ENCODE assay signal across 17 cellular contexts in genomic region chr13:44211286-44211685, GRCh38.
A peak's percentile ranks its signal among the peaks of the same experiment; 100 is the strongest.
DNase-seq lines count a peak whose midpoint lies in the region; ATAC-seq and TF ChIP-seq lines count a peak whose summit lies in the region.
"Had no signal": no experiment of that assay in that cellular context is flagged by ENCODE, and none has a peak within 500 bp of the region (broad histone marks: within the 10 kb centered on the region; RNA-seq: fewer than 3 reads in every experiment).

No MANE protein-coding gene starts in this region.

- H3K9ac ChIP-seq in adipocyte (ENCODE audit: low read length) = no peak overlapping the region
- H3K9ac ChIP-seq in neuronal stem cell (ENCODE audit: low read depth, low read length, poor library complexity) = no peak overlapping the region
- H3K9ac ChIP-seq in smooth muscle cell (ENCODE audit: low read depth) = no peak overlapping the region

- no peak for TF ChIP-seq EP300 in transverse colon (IDR thresholded peaks at IDR 0.05; ENCODE audit: low read depth)

- no peak overlapping the region for H3K23ac ChIP-seq in neuronal stem cell (ENCODE audit: low read depth, low read length, poor library complexity)

- no peak overlapping the region for H4K8ac ChIP-seq in neuronal stem cell (ENCODE audit: low read depth, low read length)

- H3K14ac ChIP-seq in neuronal stem cell (ENCODE audit: low read length) = no peak overlapping the region

- H3K36me3 ChIP-seq in adipocyte (ENCODE audit: control insufficient read depth, insufficient read depth, low read length, severe bottlenecking) (no peaks in the 10 kb centered on the region), neuronal stem cell (replicated peaks in 1 of 2; ENCODE audit: control insufficient read depth in 2 of 2, insufficient read depth in 2 of 2, low read length in 2 of 2) (no peaks in the 10 kb centered on the region), transverse colon (no peaks in the 10 kb centered on the region), smooth muscle cell (ENCODE audit: low read depth) (no peaks in the 10 kb centered on the region)

- peaks cover 27% of the 10 kb centered on the region for H3K4me1 ChIP-seq in adipocyte (ENCODE audit: control insufficient read depth, insufficient read depth, low read length)
- peaks cover 3 to 4% of the 10 kb centered on the region in 2 donors for H3K4me1 ChIP-seq in neuronal stem cell (ENCODE audit: control insufficient read depth in 2 of 2, insufficient read depth in 1 of 2, low read depth in 1 of 2, low read length in 2 of 2)
- peaks cover 0 to 8% (median 0%) of the 10 kb centered on the region in 4 donors for H3K4me1 ChIP-seq in transverse colon
- H3K4me1 ChIP-seq in smooth muscle cell (ENCODE audit: low read depth) = no peaks in the 10 kb centered on the region

- H4K20me1 ChIP-seq in smooth muscle cell (ENCODE audit: low read depth) = no peaks in the 10 kb centered on the region

- no peak overlapping the region for H3K4ac ChIP-seq in neuronal stem cell (ENCODE audit: low read length)

- TF ChIP-seq POLR2A in transverse colon (IDR thresholded peaks at IDR 0.05) = no peak

- peaks cover 2% of the 10 kb centered on the region for H3F3A ChIP-seq in smooth muscle cell (ENCODE audit: low read depth)

- no peak overlapping the region for H2BK15ac ChIP-seq in neuronal stem cell (ENCODE audit: low read length)

- H3K9me3 ChIP-seq in adipocyte (ENCODE audit: control insufficient read depth, low read length) = no peaks in the 10 kb centered on the region
- H3K9me3 ChIP-seq in neuronal stem cell (replicated peaks in 1 of 2; ENCODE audit: control insufficient read depth in 2 of 2, insufficient read depth in 1 of 2, low read depth in 1 of 2, low read length in 2 of 2) = peaks cover 0 to 2% of the 10 kb centered on the region in 2 donors
- H3K9me3 ChIP-seq in transverse colon = no peaks in the 10 kb centered on the region
- no peaks in the 10 kb centered on the region for H3K9me3 ChIP-seq in smooth muscle cell (replicated peaks; ENCODE audit: low read depth)
- H3K9me3 ChIP-seq: psoas muscle had no signal

- WGBS in neuronal stem cell (ENCODE audit: extremely low coverage in 2 of 2, insufficient read length in 2 of 2, insufficient replicate concordance in 1 of 2), 2 donors = no CpG with 5 or more reads among the region's 4 CpGs
- WGBS in transverse colon (ENCODE audit: low coverage in 1 of 2), 2 donors = 68 to 97% methylated on average over 3 to 4 of the region's 4 CpGs
- WGBS in smooth muscle cell (ENCODE audit: low lambda C conversion rate) = 78% methylated on average over 4 of the region's 4 CpGs

- H2AFZ ChIP-seq in neuronal stem cell (ENCODE audit: low read length) (peak overlapping the region; percentile 2), smooth muscle cell (ENCODE audit: low read depth) (no peak overlapping the region)

- H2BK5ac ChIP-seq in neuronal stem cell (ENCODE audit: low read length) = no peak overlapping the region

- in situ Hi-C loops in transverse colon (cut with MboI; ENCODE audit: low pct_ligation_motif_present in 1 of 4, low pct_unique_long_range_greater_than_20kb in 1 of 4, low sequenced_read_pairs in 3 of 4) = no loop called here

- DNase-seq in Ammon's horn (ENCODE audit: low spot score) = peak; percentile 93
- DNase-seq in adipocyte (ENCODE audit: low read depth) = peak; percentile 16
- peak; percentile 30 for DNase-seq in fibroblast of the conjunctiva (ENCODE audit: low read depth)
- no peak for DNase-seq in neuronal stem cell (ENCODE audit: low spot score)
- DNase-seq in transverse colon = no peak
- DNase-seq in smooth muscle cell (lab: John Stamatoyannopoulos, UW; ENCODE audit: unreplicated experiment) = no peak
- DNase-seq in NCI-H146 treated with DMSO at 0.1 percent for 48 hours (lab: John Stamatoyannopoulos, UW; ENCODE audit: unreplicated experiment) = no peak
- DNase-seq: activated CD4-positive, alpha-beta T cell treated with anti-CD3 and anti-CD28 coated beads for 4 hours; activated CD8-positive, alpha-beta memory T cell treated with anti-CD3 and anti-CD28 coated beads, Interleukin-2, amount 10 ng/mL, durations not matched to agents 7 days and 5 days; CD4-positive, alpha-beta T cell; islet precursor cell; mammary epithelial cell; MM.1S; naive thymus-derived CD4-positive, alpha-beta T cell; psoas muscle had no signal

- ATAC-seq in HG03159 (IDR thresholded peaks at IDR 0.05; ENCODE audit: unreplicated experiment) = no peak
- ATAC-seq: activated CD8-positive, alpha-beta memory T cell treated with anti-CD3 and anti-CD28 coated beads, Interleukin-2, amount 10 ng/mL, durations not matched to agents 7 days and 5 days; esophagus mucosa; naive thymus-derived CD4-positive, alpha-beta T cell; psoas muscle had no signal

- no peak overlapping the region for H2BK12ac ChIP-seq in neuronal stem cell (ENCODE audit: low read length)

- H3K4me3 ChIP-seq in adipocyte (ENCODE audit: low read length) (no peak overlapping the region), neuronal stem cell (ENCODE audit: low read length in 2 of 2) (no peak overlapping the region), transverse colon (no peak overlapping the region), smooth muscle cell (no peak overlapping the region)
- H3K4me3 ChIP-seq: psoas muscle had no signal

- H4K91ac ChIP-seq in neuronal stem cell (ENCODE audit: low read depth, low read length, poor library complexity) = no peak overlapping the region

- no peak overlapping the region for H2BK120ac ChIP-seq in neuronal stem cell (ENCODE audit: low read depth, low read length)

- intact Hi-C loops in transverse colon (cut with DNase I; ENCODE audit: low total_unique reads) = loop anchor here (10.0 kb wide), 2 partner anchors 224 to 306 kb away; no protein-coding TSS in a partner anchor

- H2AK5ac ChIP-seq in neuronal stem cell (ENCODE audit: low read depth, low read length) = no peak overlapping the region

- H3K4me2 ChIP-seq in neuronal stem cell (ENCODE audit: insufficient read depth, low read length, poor library complexity, severe bottlenecking) (no peak overlapping the region), smooth muscle cell (no peak overlapping the region)

- H3K27me3 ChIP-seq in adipocyte (replicated peaks; ENCODE audit: control insufficient read depth, insufficient read depth, low read length) (peaks cover 14% of the 10 kb centered on the region), neuronal stem cell (ENCODE audit: control insufficient read depth in 3 of 3, insufficient read depth in 3 of 3, low read depth in 1 of 3, low read length in 3 of 3) (no peaks in the 10 kb centered on the region), transverse colon (no peaks in the 10 kb centered on the region), smooth muscle cell (ENCODE audit: low read depth) (no peaks in the 10 kb centered on the region)

- TF ChIP-seq CTCF in transverse colon (IDR thresholded peaks at IDR 0.05) (no peak), smooth muscle cell (IDR thresholded peaks at IDR 0.05; ENCODE audit: borderline replicate concordance, insufficient read depth, poor library complexity, severe bottlenecking) (no peak)

- no peaks in the 10 kb centered on the region for H3K79me1 ChIP-seq in neuronal stem cell (ENCODE audit: low read depth, low read length)

- no peaks in the 10 kb centered on the region for H3K79me2 ChIP-seq in smooth muscle cell (ENCODE audit: low read depth)

- no peak overlapping the region for H3K27ac ChIP-seq in neuronal stem cell (replicated peaks; ENCODE audit: low read length)
- H3K27ac ChIP-seq in transverse colon = peak overlapping the region in 2 of 4 donors; percentile 35 to 58
- no peak overlapping the region for H3K27ac ChIP-seq in smooth muscle cell (ENCODE audit: low read depth)
- H3K27ac ChIP-seq: psoas muscle had no signal

- no peak overlapping the region for H3K18ac ChIP-seq in neuronal stem cell (ENCODE audit: low read length)

Comparison
In these comparisons a context has a peak if more than half of its experiments do, and no peak if none do; other contexts are left out.
1. DNase-seq: peak in Ammon's horn (single experiment), adipocyte (single experiment) and fibroblast of the conjunctiva (single experiment); none in neuronal stem cell (single experiment), transverse colon (single experiment), smooth muscle cell (single experiment) and NCI-H146 treated with DMSO at 0.1 percent for 48 hours (single experiment).